8 cellular contexts compared by ENCODE assay signal in the genomic region with DNA sequence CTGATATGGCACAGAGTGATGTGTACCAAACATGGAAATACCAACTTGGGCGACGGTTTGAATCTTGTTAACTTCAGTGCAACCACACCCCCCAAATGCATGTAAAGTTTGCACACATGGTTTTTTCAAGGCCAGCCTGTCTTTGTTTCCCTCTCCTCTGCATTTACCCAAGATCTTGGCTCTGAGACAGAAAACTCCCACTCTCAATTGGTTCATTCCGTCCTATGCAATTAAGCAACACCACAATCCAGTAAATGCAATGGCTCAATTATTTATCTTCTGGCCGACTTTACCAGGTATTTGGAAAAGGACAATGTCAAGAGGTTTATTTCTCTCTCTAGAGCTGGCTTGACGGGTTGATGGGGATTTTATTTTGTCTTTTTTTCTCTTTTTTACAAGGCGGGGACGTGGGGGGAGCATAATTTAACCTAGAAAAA. TPM values are rescaled to one million over a fixed set of nuclear protein-coding genes. Genes with fewer than 3 reads are reported as not detected.
DNase-seq lines count a peak whose midpoint lies in the region; ATAC-seq and TF ChIP-seq lines count a peak whose summit lies in the region.

No MANE protein-coding gene starts in this region.

- no peak overlapping the region for H2AFZ ChIP-seq in OCI-LY1 (ENCODE audit: low read length)
- no peak overlapping the region for H2AFZ ChIP-seq in mesenchymal stem cell (ENCODE audit: low read depth, low read length)

- no peaks in the 10 kb centered on the region for H3K27me3 ChIP-seq in OCI-LY1 (ENCODE audit: insufficient read depth, low read length)
- no peaks in the 10 kb centered on the region for H3K27me3 ChIP-seq in mesenchymal stem cell (ENCODE audit: control insufficient read depth in 1 of 2, insufficient read depth in 1 of 2, low read length in 2 of 2)

- H3K4me2 ChIP-seq in OCI-LY1 (ENCODE audit: low read length) (peak overlapping the region; percentile 85), mesenchymal stem cell (ENCODE audit: low read length, poor library complexity, severe bottlenecking) (peak overlapping the region; percentile 59)

- H3K36me3 ChIP-seq in OCI-LY1 (ENCODE audit: insufficient read depth, low read length) (no peaks in the 10 kb centered on the region), mesenchymal stem cell (ENCODE audit: control insufficient read depth in 1 of 2, insufficient read depth in 2 of 2, low read depth in 1 of 2, low read length in 2 of 2) (no peaks in the 10 kb centered on the region)

- no peaks in the 10 kb centered on the region for H3K9me2 ChIP-seq in OCI-LY1 (ENCODE audit: low read depth, low read length)

- no peaks in the 10 kb centered on the region for H3K79me1 ChIP-seq in mesenchymal stem cell (replicated peaks; ENCODE audit: low read length, poor library complexity, severe bottlenecking)

- H3K27ac ChIP-seq in OCI-LY1 (ENCODE audit: low read depth, low read length, poor library complexity, severe bottlenecking) (no peak overlapping the region), mesenchymal stem cell (ENCODE audit: low read length, poor library complexity, severe bottlenecking) (peak overlapping the region; percentile 9)

- H3K36me3 Mint-ChIP-seq in activated CD4-positive, alpha-beta T cell treated with anti-CD3 and anti-CD28 coated beads for 36 hours (ENCODE audit: low read depth): peaks cover 49% of the 10 kb centered on the region

- H3K27ac Mint-ChIP-seq in activated CD4-positive, alpha-beta T cell treated with anti-CD3 and anti-CD28 coated beads for 36 hours: peak overlapping the region; percentile 100

- no peak overlapping the region for H3K14ac ChIP-seq in mesenchymal stem cell (ENCODE audit: low read length in 2 of 2)

- no peak overlapping the region for H2BK120ac ChIP-seq in mesenchymal stem cell (ENCODE audit: low read depth, low read length)

- no peaks in the 10 kb centered on the region for H3F3A ChIP-seq in OCI-LY1 (ENCODE audit: insufficient read depth, low read length)

- no peak overlapping the region for H2BK12ac ChIP-seq in mesenchymal stem cell (ENCODE audit: low read length in 2 of 2)

- H3K4me3 Mint-ChIP-seq in activated CD4-positive, alpha-beta T cell treated with anti-CD3 and anti-CD28 coated beads for 36 hours: peak overlapping the region; percentile 95

- no peak overlapping the region for H2BK15ac ChIP-seq in mesenchymal stem cell (ENCODE audit: low read depth, poor library complexity, severe bottlenecking)

- peak; percentile 35 for DNase-seq in activated CD4-positive, alpha-beta T cell treated with anti-CD3 and anti-CD28 coated beads for 36 hours
- no peak for DNase-seq in activated CD4-positive, alpha-beta T cell treated with anti-CD3 and anti-CD28 coated beads for 48 hours
- DNase-seq in choroid plexus epithelial cell (ENCODE audit: low read depth): peak; percentile 89
- DNase-seq in mesenchymal stem cell: peak; percentile 80
- no peak for DNase-seq in HuH-7 (ENCODE audit: low spot score)
- DNase-seq in GM19240 (ENCODE audit: insufficient read length, low spot score): no peak

- no peaks in the 10 kb centered on the region for H3K27me3 Mint-ChIP-seq in activated CD4-positive, alpha-beta T cell treated with anti-CD3 and anti-CD28 coated beads for 36 hours

- H3K4me1 ChIP-seq in OCI-LY1 (ENCODE audit: insufficient read depth, low read length, severe bottlenecking) (peaks cover 17% of the 10 kb centered on the region), mesenchymal stem cell (ENCODE audit: control insufficient read depth, insufficient read depth, low read depth, low read length) (peaks cover 6% of the 10 kb centered on the region)

- H3K4me1 Mint-ChIP-seq in activated CD4-positive, alpha-beta T cell treated with anti-CD3 and anti-CD28 coated beads for 36 hours: peaks cover 58% of the 10 kb centered on the region

- intact Hi-C loops in activated CD4-positive, alpha-beta T cell treated with anti-CD3 and anti-CD28 coated beads for 36 hours (cut with DNase I, micrococcal nuclease): loop anchor here in 1 of 2 experiments (5.0 kb wide), 2 partner anchors 65 to 120 kb away; no protein-coding TSS in a partner anchor

- H3K9me3 ChIP-seq in OCI-LY1 (ENCODE audit: low read length) (no peaks in the 10 kb centered on the region), mesenchymal stem cell (ENCODE audit: control insufficient read depth, low read length) (no peaks in the 10 kb centered on the region)

- peaks cover 2% of the 10 kb centered on the region for H3K9me3 Mint-ChIP-seq in activated CD4-positive, alpha-beta T cell treated with anti-CD3 and anti-CD28 coated beads for 36 hours (ENCODE audit: low read depth)

- no peak for ATAC-seq in activated CD4-positive, alpha-beta T cell treated with anti-CD3 and anti-CD28 coated beads for 36 hours
- no peak for ATAC-seq in GM18858 (IDR thresholded peaks at IDR 0.05; ENCODE audit: unreplicated experiment)

- H3K79me2 ChIP-seq in OCI-LY1 (ENCODE audit: insufficient read depth, low read length): no peaks in the 10 kb centered on the region

- POLR2A ChIA-PET in activated CD4-positive, alpha-beta T cell treated with anti-CD3 and anti-CD28 coated beads for 36 hours (lab: Charles Lee): interaction anchor here (0.7 kb wide), 2 partner anchors 45 to 85 kb away, joined by 4 to 9 read pairs; no protein-coding TSS in a partner anchor

- peak overlapping the region; percentile 86 for H3K4me3 ChIP-seq in OCI-LY1 (ENCODE audit: low read depth, low read length, poor library complexity, severe bottlenecking)
- H3K4me3 ChIP-seq in choroid plexus epithelial cell (ENCODE audit: low read depth, low read length): peak overlapping the region; percentile 95
- peak overlapping the region; percentile 33 to 98 for H3K4me3 ChIP-seq in mesenchymal stem cell (ENCODE audit: insufficient read depth in 1 of 2, low read depth in 1 of 2, low read length in 2 of 2)

- H2BK5ac ChIP-seq in mesenchymal stem cell (ENCODE audit: low read depth, low read length, poor library complexity, severe bottlenecking): no peak overlapping the region

- CTCF ChIA-PET in activated CD4-positive, alpha-beta T cell treated with anti-CD3 and anti-CD28 coated beads for 36 hours (lab: Charles Lee): interaction anchor here (0.7 to 3.4 kb wide), 2 partner anchors 12 to 186 kb away, joined by 4 to 18 read pairs; no protein-coding TSS in a partner anchor

- H3K23ac ChIP-seq in mesenchymal stem cell (ENCODE audit: low read length in 2 of 2): no peak overlapping the region

- no peak overlapping the region for H4K91ac ChIP-seq in mesenchymal stem cell (ENCODE audit: low read length)

- H4K8ac ChIP-seq in mesenchymal stem cell (ENCODE audit: low read length): no peak overlapping the region

- peak overlapping the region in 1 of 2 experiments; percentile 85 for H3K18ac ChIP-seq in mesenchymal stem cell (ENCODE audit: low read depth in 1 of 2, low read length in 2 of 2)

- no peak overlapping the region for H3K4ac ChIP-seq in mesenchymal stem cell (ENCODE audit: low read depth in 1 of 2, low read length in 2 of 2)

- H3K9ac ChIP-seq in OCI-LY1 (ENCODE audit: low read length) (peak overlapping the region; percentile 82; the same call in 1 of the 2 replicates), mesenchymal stem cell (ENCODE audit: low read length) (peak overlapping the region; percentile 99)

- 5% methylated on average over 5 of the region's 7 CpGs for WGBS in mesenchymal stem cell

- H4K20me1 ChIP-seq in OCI-LY1 (ENCODE audit: insufficient read depth, low read length): no peaks in the 10 kb centered on the region

- TF ChIP-seq CTCF in OCI-LY1 (IDR thresholded peaks at IDR 0.05; ENCODE audit: low read length) (no peak), choroid plexus epithelial cell (conservative IDR thresholded peaks at IDR 0.05; ENCODE audit: low read depth, low read length) (no peak)

- no peak overlapping the region for H2AK5ac ChIP-seq in mesenchymal stem cell (ENCODE audit: low read length, severe bottlenecking)

RNA-seq across cellular contexts. Expression of a gene that starts 1.0 kb away (rescaled TPM):
- 100 to 1,000 TPM; 332 to 345 TPM for total RNA-seq in activated CD4-positive, alpha-beta T cell treated with anti-CD3 and anti-CD28 coated beads for 36 hours
- polyA plus RNA-seq in mesenchymal stem cell (2013, experiment 1 of 2): 67.6 TPM
- 66.8 TPM for polyA plus RNA-seq in mesenchymal stem cell (2013, experiment 2 of 2)

RNA-seq across cellular contexts. Expression of a gene that starts 35.8 kb away (rescaled TPM):
- total RNA-seq in activated CD4-positive, alpha-beta T cell treated with anti-CD3 and anti-CD28 coated beads for 36 hours: 1 to 10 TPM; 4.2 to 4.4 TPM
- 168 TPM for polyA plus RNA-seq in mesenchymal stem cell (2013, experiment 1 of 2)
- polyA plus RNA-seq in mesenchymal stem cell (2013, experiment 2 of 2): 165 TPM

Comparison
In these comparisons a context has a peak if more than half of its experiments do, and no peak if none do; other contexts are left out.
1. DNase-seq: peak in activated CD4-positive, alpha-beta T cell treated with anti-CD3 and anti-CD28 coated beads for 36 hours (single experiment), choroid plexus epithelial cell (single experiment) and mesenchymal stem cell (single experiment); none in activated CD4-positive, alpha-beta T cell treated with anti-CD3 and anti-CD28 coated beads for 48 hours (single experiment), HuH-7 (single experiment) and GM19240 (single experiment).
2. Peak in every context shown above with its lines, with median percentiles within 50 percentile points of each other: H3K4me3 ChIP-seq.